20 cellular contexts compared by ENCODE assay signal in genomic region chr12:34289431-34290190, GRCh38.
A peak's percentile ranks its signal among the peaks of the same experiment; 100 is the strongest.
DNase-seq lines count a peak whose midpoint lies in the region; ATAC-seq and TF ChIP-seq lines count a peak whose summit lies in the region.
"Had no signal": no experiment of that assay in that cellular context is flagged by ENCODE, and none has a peak within 500 bp of the region (broad histone marks: within the 10 kb centered on the region; RNA-seq: fewer than 3 reads in every experiment).

No MANE protein-coding gene starts in this region.

- H3K27ac ChIP-seq in KMS-11 (no peak overlapping the region), testis (no peak overlapping the region)
- H3K27ac ChIP-seq: heart left ventricle, neural progenitor cell, tibial artery had no signal

- DNase-seq in activated T-cell treated with anti-CD3 and anti-CD28 coated beads, Interleukin-2, amount 50 U/mL, for 4 hours: peak; percentile 2
- no peak for DNase-seq in activated T-cell treated with anti-CD3 and anti-CD28 coated beads, Interleukin-2, amount 50 U/mL, for 1 hour
- DNase-seq in islet precursor cell (peak; percentile 38), testis (no peak), NCI-H2029 treated with DMSO at 0.1 percent for 48 hours (lab: John Stamatoyannopoulos, UW) (no peak), RKO (ENCODE audit: low spot score) (no peak)
- DNase-seq: activated CD4-positive, alpha-beta T cell treated with anti-CD3 and anti-CD28 coated beads, Interleukin-2, amount 50 U/mL, for 48 hours; activated T-cell treated with anti-CD3 and anti-CD28 coated beads, Interleukin-2, amount 50 U/mL, for 72 hours; COR-L47; NCI-H1092; NCI-H510A treated with DMSO at 0.1 percent for 48 hours; T1000 had no signal

- H3K27me3 ChIP-seq in KMS-11 (ENCODE audit: insufficient read depth, low read depth) (no peaks in the 10 kb centered on the region), testis (no peaks in the 10 kb centered on the region)
- H3K27me3 ChIP-seq: neural progenitor cell, tibial artery had no signal

- no peaks in the 10 kb centered on the region for H4K20me1 ChIP-seq in KMS-11 (ENCODE audit: insufficient read depth)

- H3K36me3 Mint-ChIP-seq in activated T-cell treated with anti-CD3 and anti-CD28 coated beads, Interleukin-2, amount 50 U/mL, for 4 hours (ENCODE audit: insufficient read depth): no peaks in the 10 kb centered on the region
- H3K36me3 Mint-ChIP-seq: neural progenitor cell had no signal

- 50 to 53% methylated on average over 39 to 43 of the region's 43 CpGs for WGBS in testis, 2 donors

- ATAC-seq in activated T-cell treated with anti-CD3 and anti-CD28 coated beads, Interleukin-2, amount 50 U/mL, for 4 hours: no peak
- ATAC-seq in HG03097 (IDR thresholded peaks at IDR 0.05; ENCODE audit: low FRiP score, unreplicated experiment): no peak
- ATAC-seq: activated T-cell treated with anti-CD3 and anti-CD28 coated beads, Interleukin-2, amount 50 U/mL, for 72 hours; heart left ventricle; WTC11 had no signal

- no peaks in the 10 kb centered on the region for H3K4me1 Mint-ChIP-seq in activated T-cell treated with anti-CD3 and anti-CD28 coated beads, Interleukin-2, amount 50 U/mL, for 4 hours (ENCODE audit: low read depth)
- H3K4me1 Mint-ChIP-seq: central memory CD8-positive, alpha-beta T cell; neural progenitor cell; WTC11 had no signal

- no peak overlapping the region for H3K4me3 ChIP-seq in KMS-11 (IDR thresholded peaks at IDR 0.05; ENCODE audit: insufficient read depth, low read depth, low read length)
- peak overlapping the region; percentile 15 to 41 for H3K4me3 ChIP-seq in testis
- H3K4me3 ChIP-seq: heart left ventricle, neural progenitor cell, tibial artery had no signal

- H3K9me3 ChIP-seq in testis: no peaks in the 10 kb centered on the region

- peaks cover 35% of the 10 kb centered on the region for H3K9me3 Mint-ChIP-seq in activated T-cell treated with anti-CD3 and anti-CD28 coated beads, Interleukin-2, amount 50 U/mL, for 4 hours

- H3K9ac ChIP-seq in KMS-11: no peak overlapping the region
- H3K9ac ChIP-seq: neural progenitor cell had no signal

- TF ChIP-seq CTCF in KMS-11 (conservative IDR thresholded peaks at IDR 0.05; ENCODE audit: low read depth, low read length): no peak
- TF ChIP-seq CTCF in testis (IDR thresholded peaks at IDR 0.05): no peak

- H2AFZ ChIP-seq in KMS-11 (ENCODE audit: low read depth): peak overlapping the region; percentile 68
- H2AFZ ChIP-seq: neural progenitor cell had no signal

- no peaks in the 10 kb centered on the region for H3K4me1 ChIP-seq in KMS-11 (ENCODE audit: low read depth, poor library complexity, severe bottlenecking)
- no peaks in the 10 kb centered on the region for H3K4me1 ChIP-seq in testis
- H3K4me1 ChIP-seq: heart left ventricle, neural progenitor cell, tibial artery had no signal

- H3K27me3 Mint-ChIP-seq in activated T-cell treated with anti-CD3 and anti-CD28 coated beads, Interleukin-2, amount 50 U/mL, for 4 hours (ENCODE audit: low read depth): no peaks in the 10 kb centered on the region
- H3K27me3 Mint-ChIP-seq: central memory CD8-positive, alpha-beta T cell; stimulated activated naive CD8-positive, alpha-beta T cell treated with anti-CD3 and anti-CD28 coated beads, Interleukin-15, Interleukin-2, amounts not matched to agents 100 ng/mL and 50 ng/mL, for 24 hours had no signal

- H3K79me2 ChIP-seq in KMS-11 (ENCODE audit: insufficient read depth, low read depth): no peaks in the 10 kb centered on the region

- intact Hi-C loops in testis (cut with DNase I; ENCODE audit: low total_unique reads): no loop called here

- H3K36me3 ChIP-seq in KMS-11 (ENCODE audit: insufficient read depth) (no peaks in the 10 kb centered on the region), testis (ENCODE audit: low read depth, missing control alignments) (no peaks in the 10 kb centered on the region)
- H3K36me3 ChIP-seq: heart left ventricle, neural progenitor cell, tibial artery had no signal

- H3K4me3 Mint-ChIP-seq in activated T-cell treated with anti-CD3 and anti-CD28 coated beads, Interleukin-2, amount 50 U/mL, for 4 hours: no peak overlapping the region
- H3K4me3 Mint-ChIP-seq: activated T-cell treated with anti-CD3 and anti-CD28 coated beads, Interleukin-2, amount 50 U/mL, for 72 hours; central memory CD8-positive, alpha-beta T cell; neural progenitor cell; stimulated activated naive CD8-positive, alpha-beta T cell treated with anti-CD3 and anti-CD28 coated beads, Interleukin-15, Interleukin-2, amounts not matched to agents 100 ng/mL and 50 ng/mL, for 24 hours; WTC11 had no signal

- TF ChIP-seq POLR2A in testis (IDR thresholded peaks at IDR 0.05): no peak

- H3K4me2 ChIP-seq in KMS-11: 0 out of 2 replicates have a peak overlapping the region, but pooled peaks have one; percentile 39
- H3K4me2 ChIP-seq: neural progenitor cell had no signal

Comparison
In these comparisons a context has a peak if more than half of its experiments do, and no peak if none do; other contexts are left out.
1. DNase-seq: peak in activated T-cell treated with anti-CD3 and anti-CD28 coated beads, Interleukin-2, amount 50 U/mL, for 4 hours (single experiment) and islet precursor cell (single experiment); none in activated T-cell treated with anti-CD3 and anti-CD28 coated beads, Interleukin-2, amount 50 U/mL, for 1 hour (single experiment), testis (single experiment), NCI-H2029 treated with DMSO at 0.1 percent for 48 hours (single experiment) and RKO (single experiment).